Comparison of ENCODE assay signal across 1 cellular context in genomic region chr19:55270172-55270942, GRCh38.
TF ChIP-seq lines count a peak whose summit lies in the region.

No MANE protein-coding gene starts in this region.

TF ChIP-seq in K562, 482 proteins besides CTCF, POLR2A, EP300 and RAD21 (continued from another document and continues in another):
- TF ChIP-seq USF1 (CRISPR knock-in tag; IDR thresholded peaks at IDR 0.05) (0 out of 2 replicates have a peak, but pooled peaks have one; percentile 17), MGA (IDR thresholded peaks at IDR 0.05) (peak; percentile 95), FOXP1 (CRISPR knock-in tag; IDR thresholded peaks at IDR 0.05) (peak; percentile 83; the same call in 1 of the 2 replicates), TAL1 (IDR thresholded peaks at IDR 0.05) (peak; percentile 58; the same call in 1 of the 2 replicates), ZBTB26 (CRISPR knock-in tag; IDR thresholded peaks at IDR 0.05) (peak; percentile 95), BHLHE40 (IDR thresholded peaks at IDR 0.05; ENCODE audit: low read length) (0 out of 2 replicates have a peak, but pooled peaks have one; percentile 47), ZBTB7A (IDR thresholded peaks at IDR 0.05; ENCODE audit: borderline replicate concordance, control insufficient read depth, low read depth, low read length) (no peak), EZH2 (IDR thresholded peaks at IDR 0.05; ENCODE audit: borderline replicate concordance, low read depth, low read length) (no peak), L3MBTL2 (IDR thresholded peaks at IDR 0.05) (peak; percentile 93), ZNF311 (CRISPR knock-in tag; IDR thresholded peaks at IDR 0.05) (0 out of 2 replicates have a peak, but pooled peaks have one; percentile 51), ZNF589 (CRISPR knock-in tag; IDR thresholded peaks at IDR 0.05; ENCODE audit: low read depth) (peak; percentile 90), CBX1 (IDR thresholded peaks at IDR 0.05; ENCODE audit: low read depth) (peak; percentile 72; the same call in 1 of the 2 replicates), EWSR1 (IDR thresholded peaks at IDR 0.05; ENCODE audit: borderline replicate concordance, low read depth, partially characterized antibody) (no peak), GABPB1 (CRISPR knock-in tag; IDR thresholded peaks at IDR 0.05) (peak; percentile 28; the same call in 1 of the 2 replicates), POLR2B (IDR thresholded peaks at IDR 0.05; ENCODE audit: low read depth, partially characterized antibody) (peak; percentile 21), FOXM1 (IDR thresholded peaks at IDR 0.05; ENCODE audit: low read depth) (no peak), FOXM1 (CRISPR knock-in tag; IDR thresholded peaks at IDR 0.05; ENCODE audit: low read depth) (no peak), ZBTB5 (IDR thresholded peaks at IDR 0.05) (no peak), ZNF644 (tag; IDR thresholded peaks at IDR 0.05; ENCODE audit: low read depth) (peak; percentile 60; the same call in 1 of the 2 replicates), ARID4B (CRISPR knock-in tag; IDR thresholded peaks at IDR 0.05) (no peak), THAP7 (CRISPR knock-in tag; IDR thresholded peaks at IDR 0.05) (no peak), IRF9 (tag; IDR thresholded peaks at IDR 0.05) (peak; percentile 69), ATF7 (IDR thresholded peaks at IDR 0.05) (peak; percentile 69), FOXJ3 (CRISPR knock-in tag; IDR thresholded peaks at IDR 0.05) (no peak), ZBTB9 (CRISPR knock-in tag; IDR thresholded peaks at IDR 0.05) (0 out of 2 replicates have a peak, but pooled peaks have one; percentile 39), MCM3 (IDR thresholded peaks at IDR 0.05) (no peak), DNMT1 (IDR thresholded peaks at IDR 0.05) (no peak), JUND (IDR thresholded peaks at IDR 0.05; ENCODE audit: borderline replicate concordance, low read depth, low read length) (peak; percentile 53; the same call in 1 of the 2 replicates), JUND (tag; IDR thresholded peaks at IDR 0.05; ENCODE audit: borderline replicate concordance, low read depth, low read length) (peak; percentile 37; the same call in 1 of the 3 replicates), BCL6 (CRISPR knock-in tag; IDR thresholded peaks at IDR 0.05) (0 out of 2 replicates have a peak, but pooled peaks have one; percentile 43), KDM2B (CRISPR knock-in tag; IDR thresholded peaks at IDR 0.05) (no peak), TRIM28 (IDR thresholded peaks at IDR 0.05) (0 out of 2 replicates have a peak, but pooled peaks have one; percentile 35), ZNF347 (CRISPR knock-in tag; IDR thresholded peaks at IDR 0.05; ENCODE audit: low read depth) (no peak), CEBPB (tag; IDR thresholded peaks at IDR 0.05) (peak; percentile 87), SP1 (CRISPR knock-in tag; IDR thresholded peaks at IDR 0.05) (no peak)
